ENCODE assay signal across 2 cellular contexts in genomic region chr12:118319627-118320026, GRCh38.
TF ChIP-seq lines count a peak whose summit lies in the region.

No MANE protein-coding gene starts in this region.

TF ChIP-seq in IMR-90, 13 proteins besides CTCF, POLR2A, EP300 and RAD21:
- TF ChIP-seq MAZ (IDR thresholded peaks at IDR 0.05; ENCODE audit: borderline replicate concordance, low read depth, low read length) = no peak
- TF ChIP-seq, protein P1, sequence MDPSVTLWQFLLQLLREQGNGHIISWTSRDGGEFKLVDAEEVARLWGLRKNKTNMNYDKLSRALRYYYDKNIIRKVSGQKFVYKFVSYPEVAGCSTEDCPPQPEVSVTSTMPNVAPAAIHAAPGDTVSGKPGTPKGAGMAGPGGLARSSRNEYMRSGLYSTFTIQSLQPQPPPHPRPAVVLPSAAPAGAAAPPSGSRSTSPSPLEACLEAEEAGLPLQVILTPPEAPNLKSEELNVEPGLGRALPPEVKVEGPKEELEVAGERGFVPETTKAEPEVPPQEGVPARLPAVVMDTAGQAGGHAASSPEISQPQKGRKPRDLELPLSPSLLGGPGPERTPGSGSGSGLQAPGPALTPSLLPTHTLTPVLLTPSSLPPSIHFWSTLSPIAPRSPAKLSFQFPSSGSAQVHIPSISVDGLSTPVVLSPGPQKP (IDR thresholded peaks at IDR 0.05; ENCODE audit: borderline replicate concordance, low read depth, low read length) = no peak
- TF ChIP-seq RCOR1 (IDR thresholded peaks at IDR 0.05; ENCODE audit: insufficient replicate concordance, low read length) = no peak
- no peak for TF ChIP-seq BHLHE40 (IDR thresholded peaks at IDR 0.05; ENCODE audit: low read depth, low read length)
- no peak for TF ChIP-seq FOS (IDR thresholded peaks at IDR 0.05; ENCODE audit: low read depth, low read length)
- TF ChIP-seq NFE2L2 (IDR thresholded peaks at IDR 0.05; ENCODE audit: low read depth, low read length) = peak; percentile 94
- no peak for TF ChIP-seq USF2 (IDR thresholded peaks at IDR 0.05; ENCODE audit: low read depth, low read length)
- TF ChIP-seq MAFK (IDR thresholded peaks at IDR 0.05; ENCODE audit: low read depth, low read length) = peak; percentile 85
- no peak for TF ChIP-seq RFX5 (IDR thresholded peaks at IDR 0.05; ENCODE audit: low read depth, low read length)

TF ChIP-seq in H1, 55 proteins besides CTCF, POLR2A, EP300 and RAD21:
- TF ChIP-seq ATF3 (IDR thresholded peaks at IDR 0.05; ENCODE audit: insufficient read depth, low read depth, low read length) (no peak), KDM1A (IDR thresholded peaks at IDR 0.05; ENCODE audit: borderline replicate concordance, low read length) (no peak), PHF8 (conservative IDR thresholded peaks at IDR 0.05; ENCODE audit: low read depth, low read length) (no peak), SP1 (IDR thresholded peaks at IDR 0.05; ENCODE audit: low read depth, low read length) (no peak), JUN (IDR thresholded peaks at IDR 0.05; ENCODE audit: low read depth, low read length) (no peak), MAX (IDR thresholded peaks at IDR 0.05) (no peak), MAFK (IDR thresholded peaks at IDR 0.05; ENCODE audit: low read depth, low read length) (peak; percentile 17; the same call in 1 of the 2 replicates)
